ENCODE assay signal across 8 cellular contexts in genomic region chr12:102816816-102817434, GRCh38.
A peak's percentile ranks its signal among the peaks of the same experiment; 100 is the strongest.
DNase-seq lines count a peak whose midpoint lies in the region; ATAC-seq and TF ChIP-seq lines count a peak whose summit lies in the region.

No MANE protein-coding gene starts in this region.

- H3K4me3 ChIP-seq in GM23338 (no peak overlapping the region), choroid plexus epithelial cell (ENCODE audit: low read depth, low read length) (no peak overlapping the region), neural cell (ENCODE audit: low read length) (no peak overlapping the region)

- no peaks in the 10 kb centered on the region for H3K79me2 ChIP-seq in GM23338 (replicated peaks; ENCODE audit: insufficient read depth)
- H3K79me2 ChIP-seq in neural cell (replicated peaks; ENCODE audit: insufficient read depth, low read length): no peaks in the 10 kb centered on the region

- peak; percentile 47 for TF ChIP-seq RAD21 in neural cell (conservative IDR thresholded peaks at IDR 0.05)

- DNase-seq in CD14-positive monocyte (ENCODE audit: low spot score) (no peak), GM23338 (ENCODE audit: low spot score) (peak; percentile 67), NCI-H2196 treated with DMSO at 0.1 percent for 48 hours (lab: John Stamatoyannopoulos, UW; ENCODE audit: unreplicated experiment) (peak; percentile 24), choroid plexus epithelial cell (ENCODE audit: low read depth) (peak; percentile 62), SKM-1 (lab: John Stamatoyannopoulos, UW; ENCODE audit: unreplicated experiment) (no peak)

- ATAC-seq in GM23338 (peak; percentile 68), HG02970 (IDR thresholded peaks at IDR 0.05; ENCODE audit: low FRiP score, unreplicated experiment) (no peak), HG02840 (IDR thresholded peaks at IDR 0.05; ENCODE audit: low FRiP score, unreplicated experiment) (no peak)

- H3K4me2 ChIP-seq in GM23338 (no peak overlapping the region), neural cell (ENCODE audit: low read length) (no peak overlapping the region)

- H3K4me1 ChIP-seq in GM23338 (ENCODE audit: insufficient read depth): no peaks in the 10 kb centered on the region

- H3K4me1 Mint-ChIP-seq in CD14-positive monocyte: no peaks in the 10 kb centered on the region
- H3K4me1 Mint-ChIP-seq in GM23338: peaks cover 4% of the 10 kb centered on the region; the same call in 2 of the 3 replicates

- H3K9me3 ChIP-seq in neural cell (ENCODE audit: low read length): no peaks in the 10 kb centered on the region

- H3K9me2 ChIP-seq in GM23338 (ENCODE audit: insufficient read depth): no peaks in the 10 kb centered on the region
- H3K9me2 ChIP-seq in neural cell (ENCODE audit: insufficient read depth, low read length): no peaks in the 10 kb centered on the region

- intact Hi-C loops in CD14-positive monocyte (cut with micrococcal nuclease): no loop called here

- H3K36me3 Mint-ChIP-seq in CD14-positive monocyte: no peaks in the 10 kb centered on the region
- H3K36me3 Mint-ChIP-seq in GM23338 (ENCODE audit: low read depth): no peaks in the 10 kb centered on the region

- H3K36me3 ChIP-seq in GM23338 (ENCODE audit: insufficient read depth) (no peaks in the 10 kb centered on the region), neural cell (ENCODE audit: insufficient read depth, low read length) (no peaks in the 10 kb centered on the region)

- H4K20me1 ChIP-seq in GM23338 (replicated peaks; ENCODE audit: insufficient read depth) (no peaks in the 10 kb centered on the region), neural cell (ENCODE audit: insufficient read depth) (no peaks in the 10 kb centered on the region)

- no peak overlapping the region for H3K27ac Mint-ChIP-seq in CD14-positive monocyte
- no peak overlapping the region for H3K27ac Mint-ChIP-seq in GM23338

- H3K4me3 Mint-ChIP-seq in CD14-positive monocyte (no peak overlapping the region), GM23338 (no peak overlapping the region)

- H2AFZ ChIP-seq in GM23338 (no peak overlapping the region), neural cell (ENCODE audit: low read depth, low read length) (no peak overlapping the region)

- H3K9me3 Mint-ChIP-seq in CD14-positive monocyte: peaks cover 0 to 2% (median 0%) of the 10 kb centered on the region in 7 donors
- H3K9me3 Mint-ChIP-seq in GM23338: no peaks in the 10 kb centered on the region

- no peak overlapping the region for H3K27ac ChIP-seq in GM23338 (ENCODE audit: low read depth)
- no peak overlapping the region for H3K27ac ChIP-seq in neural cell (ENCODE audit: low read length)

- H3K27me3 Mint-ChIP-seq in CD14-positive monocyte (ENCODE audit: low read depth in 3 of 3): peaks cover 0 to 8% (median 2%) of the 10 kb centered on the region in 3 donors
- peaks cover 3% of the 10 kb centered on the region for H3K27me3 Mint-ChIP-seq in GM23338 (ENCODE audit: insufficient read depth, low read depth, poor library complexity)

- peak; percentile 72 for TF ChIP-seq CTCF in CD14-positive monocyte (IDR thresholded peaks at IDR 0.05)
- TF ChIP-seq CTCF in GM23338 (conservative IDR thresholded peaks at IDR 0.05; ENCODE audit: low read depth in 2 of 2): peak; percentile 66 to 83
- TF ChIP-seq CTCF in choroid plexus epithelial cell (conservative IDR thresholded peaks at IDR 0.05; ENCODE audit: low read depth, low read length): peak; percentile 75
- TF ChIP-seq CTCF in neural cell (IDR thresholded peaks at IDR 0.05; ENCODE audit: poor library complexity, severe bottlenecking): peak; percentile 65

- TF ChIP-seq EP300 in neural cell (conservative IDR thresholded peaks at IDR 0.05; ENCODE audit: poor library complexity, severe bottlenecking): no peak

- H3F3A ChIP-seq in GM23338 (replicated peaks; ENCODE audit: low read depth): no peaks in the 10 kb centered on the region
- no peaks in the 10 kb centered on the region for H3F3A ChIP-seq in neural cell (ENCODE audit: insufficient read depth, low read length, poor library complexity, severe bottlenecking)

- no peak overlapping the region for H3K9ac ChIP-seq in neural cell (ENCODE audit: low read length)

- no peaks in the 10 kb centered on the region for H3K27me3 ChIP-seq in GM23338 (ENCODE audit: insufficient read depth)
- H3K27me3 ChIP-seq in neural cell (ENCODE audit: insufficient read depth, low read depth, low read length): peaks cover 4% of the 10 kb centered on the region

TF ChIP-seq in GM23338, 12 proteins besides CTCF, POLR2A, EP300 and RAD21:
- TF ChIP-seq CREB1 (CRISPR knock-in tag; IDR thresholded peaks at IDR 0.05; ENCODE audit: low read depth): no peak
- no peak for TF ChIP-seq ZNF114 (CRISPR knock-in tag; IDR thresholded peaks at IDR 0.05)

TF ChIP-seq in neural cell, 6 proteins besides CTCF, POLR2A, EP300 and RAD21:
- no peak for TF ChIP-seq REST (IDR thresholded peaks at IDR 0.05; ENCODE audit: borderline replicate concordance)
- no peak for TF ChIP-seq POLR2AphosphoS5 (IDR thresholded peaks at IDR 0.05)
- TF ChIP-seq TAF1 (IDR thresholded peaks at IDR 0.05; ENCODE audit: low read depth): no peak
- no peak for TF ChIP-seq EZH2 (IDR thresholded peaks at IDR 0.05; ENCODE audit: borderline replicate concordance, insufficient read depth, low read length, poor library complexity, severe bottlenecking)
- TF ChIP-seq SMC3 (conservative IDR thresholded peaks at IDR 0.05; ENCODE audit: poor library complexity): peak; percentile 49
- TF ChIP-seq MXI1 (conservative IDR thresholded peaks at IDR 0.05; ENCODE audit: poor library complexity, severe bottlenecking): no peak

Comparison
In these comparisons a context has a peak if more than half of its experiments do, and no peak if none do; other contexts are left out.
1. DNase-seq: peak in GM23338 (single experiment), NCI-H2196 treated with DMSO at 0.1 percent for 48 hours (single experiment) and choroid plexus epithelial cell (single experiment); none in CD14-positive monocyte (single experiment) and SKM-1 (single experiment).
2. Peak in every context shown above with its lines, with median percentiles within 50 percentile points of each other: CTCF ChIP-seq.